In genomic region chr19:43425567-43426392, GRCh38 we compare ENCODE assay signal across 9 cellular contexts. TPM values are rescaled to one million over a fixed set of nuclear protein-coding genes. Genes with fewer than 3 reads are reported as not detected.
A peak's percentile ranks its signal among the peaks of the same experiment; 100 is the strongest.
DNase-seq lines count a peak whose midpoint lies in the region; ATAC-seq and TF ChIP-seq lines count a peak whose summit lies in the region.
"Had no signal": no experiment of that assay in that cellular context is flagged by ENCODE, and none has a peak within 500 bp of the region (broad histone marks: within the 10 kb centered on the region; RNA-seq: fewer than 3 reads in every experiment).

No MANE protein-coding gene starts in this region.

- no peaks in the 10 kb centered on the region for H3K9me3 ChIP-seq in smooth muscle cell (replicated peaks; ENCODE audit: low read depth)
- H3K9me3 ChIP-seq: BLaER1 treated with 17β-estradiol and CSF1 and Interleukin-3, amounts not matched to agents 10 nM and 100 nM had no signal

- peak; percentile 61 for TF ChIP-seq CTCF in epithelial cell of proximal tubule (conservative IDR thresholded peaks at IDR 0.05; ENCODE audit: low read depth, low read length)
- TF ChIP-seq CTCF in smooth muscle cell (IDR thresholded peaks at IDR 0.05; ENCODE audit: borderline replicate concordance, insufficient read depth, poor library complexity, severe bottlenecking): peak; percentile 17

- no peak overlapping the region for H3K4me3 ChIP-seq in epithelial cell of proximal tubule (ENCODE audit: low read depth, low read length)
- no peak overlapping the region for H3K4me3 ChIP-seq in smooth muscle cell
- H3K4me3 ChIP-seq: BLaER1 treated with 17β-estradiol and CSF1 and Interleukin-3, amounts not matched to agents 10 nM and 100 nM had no signal

- no peaks in the 10 kb centered on the region for H3K79me2 ChIP-seq in smooth muscle cell (ENCODE audit: low read depth)

- peak overlapping the region; percentile 49 for H2AFZ ChIP-seq in smooth muscle cell (ENCODE audit: low read depth)

- no peaks in the 10 kb centered on the region for H3K27me3 ChIP-seq in smooth muscle cell (ENCODE audit: low read depth)
- H3K27me3 ChIP-seq: BLaER1 treated with 17β-estradiol and CSF1 and Interleukin-3, amounts not matched to agents 10 nM and 100 nM had no signal

- H3K27ac ChIP-seq in smooth muscle cell (ENCODE audit: low read depth): no peak overlapping the region
- H3K27ac ChIP-seq: BLaER1 treated with 17β-estradiol and CSF1 and Interleukin-3, amounts not matched to agents 10 nM and 100 nM had no signal

- no peaks in the 10 kb centered on the region for H4K20me1 ChIP-seq in smooth muscle cell (ENCODE audit: low read depth)
- H4K20me1 ChIP-seq: BLaER1 treated with 17β-estradiol and CSF1 and Interleukin-3, amounts not matched to agents 10 nM and 100 nM had no signal

- H3K9ac ChIP-seq in smooth muscle cell (ENCODE audit: low read depth): no peak overlapping the region
- H3K9ac ChIP-seq: BLaER1 treated with 17β-estradiol and CSF1 and Interleukin-3, amounts not matched to agents 10 nM and 100 nM had no signal

- WGBS in smooth muscle cell (ENCODE audit: low lambda C conversion rate): 38% methylated on average over 8 of the region's 8 CpGs

- no peaks in the 10 kb centered on the region for H3K4me1 ChIP-seq in smooth muscle cell (ENCODE audit: low read depth)

- no peaks in the 10 kb centered on the region for H3F3A ChIP-seq in smooth muscle cell (ENCODE audit: low read depth)

- H3K36me3 ChIP-seq in smooth muscle cell (ENCODE audit: low read depth): no peaks in the 10 kb centered on the region
- H3K36me3 ChIP-seq: BLaER1 treated with 17β-estradiol and CSF1 and Interleukin-3, amounts not matched to agents 10 nM and 100 nM had no signal

- no peak overlapping the region for H3K4me2 ChIP-seq in smooth muscle cell

- DNase-seq in NCI-H2081 (lab: John Stamatoyannopoulos, UW): peak; percentile 30 to 44
- DNase-seq in NCI-H2081 treated with DMSO at 0.1 percent for 48 hours (lab: John Stamatoyannopoulos, UW): no peak
- DNase-seq in NCI-H774 (lab: John Stamatoyannopoulos, UW): peak; percentile 34
- DNase-seq in epithelial cell of proximal tubule (ENCODE audit: low read depth): peak; percentile 6
- DNase-seq in smooth muscle cell (lab: John Stamatoyannopoulos, UW; ENCODE audit: unreplicated experiment): no peak
- DNase-seq in stimulated activated CD4-positive, alpha-beta T cell treated with anti-CD3 and anti-CD28 coated beads, Interleukin-4, amount 100 ng/mL, for 1 hour: no peak
- DNase-seq in ecto neural progenitor cell (ENCODE audit: low spot score): no peak

- no peak for ATAC-seq in GM18858 (IDR thresholded peaks at IDR 0.05; ENCODE audit: unreplicated experiment)

RNA-seq across cellular contexts. Expression of gene TEX101, which starts 11.1 kb away (rescaled TPM):
- total RNA-seq in epithelial cell of proximal tubule: not detected in 2 replicates
- not detected in 2 replicates for total RNA-seq in smooth muscle cell
- not detected in 2 replicates for polyA plus RNA-seq in smooth muscle cell

RNA-seq across cellular contexts. Expression of gene LYPD3, which starts 39.6 kb away (rescaled TPM):
- total RNA-seq in epithelial cell of proximal tubule (0.98 and 1.6 TPM in 2 replicates), smooth muscle cell (12.7 and 20.6 TPM in 2 replicates)
- polyA plus RNA-seq in smooth muscle cell: 17.9 and 36.9 TPM in 2 replicates

Comparison
In these comparisons a context has a peak if more than half of its experiments do, and no peak if none do; other contexts are left out.
1. DNase-seq: peak in NCI-H2081 (2 of 2), NCI-H774 (single experiment) and epithelial cell of proximal tubule (single experiment); none in NCI-H2081 treated with DMSO at 0.1 percent for 48 hours (single experiment), smooth muscle cell (single experiment), stimulated activated CD4-positive, alpha-beta T cell treated with anti-CD3 and anti-CD28 coated beads, Interleukin-4, amount 100 ng/mL, for 1 hour (single experiment) and ecto neural progenitor cell (single experiment).